Comparison of ENCODE assay signal across 13 cellular contexts in genomic region chr13:95623141-95623540, GRCh38. TPM values are rescaled to one million over a fixed set of nuclear protein-coding genes. Genes with fewer than 3 reads are reported as not detected.
DNase-seq lines count a peak whose midpoint lies in the region; ATAC-seq and TF ChIP-seq lines count a peak whose summit lies in the region.
"Had no signal": no experiment of that assay in that cellular context is flagged by ENCODE, and none has a peak within 500 bp of the region (broad histone marks: within the 10 kb centered on the region; RNA-seq: fewer than 3 reads in every experiment).

No MANE protein-coding gene starts in this region.

- H3K27me3 Mint-ChIP-seq in chondrocyte (ENCODE audit: low read depth): no peaks in the 10 kb centered on the region
- no peaks in the 10 kb centered on the region for H3K27me3 Mint-ChIP-seq in osteocyte (ENCODE audit: unreplicated experiment)

- H3K36me3 Mint-ChIP-seq in chondrocyte (ENCODE audit: low read depth): peaks cover 44% of the 10 kb centered on the region
- peaks cover 78% of the 10 kb centered on the region for H3K36me3 Mint-ChIP-seq in osteocyte (ENCODE audit: unreplicated experiment)
- H3K36me3 Mint-ChIP-seq: CD8-positive, alpha-beta T cell had no signal

- in situ Hi-C loops in ACHN (cut with HindIII; ENCODE audit: low pct_ligation_motif_present, low pct_unique_long_range_greater_than_20kb, low sequenced_read_pairs): no loop called here

- peaks cover 22% of the 10 kb centered on the region for H3K4me1 Mint-ChIP-seq in chondrocyte (ENCODE audit: low read depth)
- peaks cover 17% of the 10 kb centered on the region for H3K4me1 Mint-ChIP-seq in osteocyte (ENCODE audit: unreplicated experiment)
- H3K4me1 Mint-ChIP-seq: B cell had no signal

- H3K27ac Mint-ChIP-seq in chondrocyte (ENCODE audit: unreplicated experiment) (peak overlapping the region; percentile 57), osteocyte (ENCODE audit: unreplicated experiment) (peak overlapping the region; percentile 54)
- H3K27ac Mint-ChIP-seq: B cell; CD8-positive, alpha-beta T cell had no signal

- H3K4me3 Mint-ChIP-seq in chondrocyte (ENCODE audit: unreplicated experiment) (no peak overlapping the region), osteocyte (ENCODE audit: unreplicated experiment) (no peak overlapping the region)
- H3K4me3 Mint-ChIP-seq: B cell; CD8-positive, alpha-beta T cell had no signal

- TF ChIP-seq CTCF in chondrocyte (IDR thresholded peaks at IDR 0.05): no peak
- TF ChIP-seq CTCF in osteocyte (IDR thresholded peaks at IDR 0.05): no peak

- no peak for ATAC-seq in HG03139 (IDR thresholded peaks at IDR 0.05; ENCODE audit: unreplicated experiment)
- ATAC-seq: CD8-positive, alpha-beta T cell had no signal

- DNase-seq in ACHN: peak; percentile 33
- no peak for DNase-seq in chondrocyte (ENCODE audit: low spot score)
- peak; percentile 88 for DNase-seq in kidney tubule cell (ENCODE audit: low spot score)
- DNase-seq in osteocyte (ENCODE audit: extremely low spot score, unreplicated experiment): no peak
- no peak for DNase-seq in NCI-H510A (lab: John Stamatoyannopoulos, UW)
- no peak for DNase-seq in NCI-H526 treated with DMSO at 0.1 percent for 48 hours (lab: John Stamatoyannopoulos, UW)
- DNase-seq: CD8-positive, alpha-beta T cell; DMS 273 treated with DMSO at 0.1 percent for 48 hours; DND-41; EL; IMR-90 had no signal

- peaks cover 8% of the 10 kb centered on the region for H3K9me3 Mint-ChIP-seq in chondrocyte (ENCODE audit: low read depth)
- H3K9me3 Mint-ChIP-seq in osteocyte (ENCODE audit: unreplicated experiment): peaks cover 6% of the 10 kb centered on the region
- H3K9me3 Mint-ChIP-seq: CD8-positive, alpha-beta T cell had no signal

RNA-seq across cellular contexts. Expression of gene DZIP1, which starts 21.4 kb away (rescaled TPM):
- 39.8 to 59.9 TPM (median 42.4 TPM) in 3 replicates for total RNA-seq in chondrocyte
- 45.0 and 50.8 TPM in 2 replicates for total RNA-seq in osteocyte
- total RNA-seq: B cell; CD8-positive, alpha-beta T cell had no signal

RNA-seq across cellular contexts. Expression of gene DNAJC3, which starts 53.8 kb away (rescaled TPM):
- total RNA-seq in chondrocyte (53.9 to 73.5 TPM (median 55.1 TPM) in 3 replicates), osteocyte (45.9 and 47.8 TPM in 2 replicates)

Comparison
In these comparisons a context has a peak if more than half of its experiments do, and no peak if none do; other contexts are left out.
1. DNase-seq: peak in ACHN (single experiment) and kidney tubule cell (single experiment); none in chondrocyte (single experiment), osteocyte (single experiment), NCI-H510A (single experiment) and NCI-H526 treated with DMSO at 0.1 percent for 48 hours (single experiment).